In genomic region chrX:28800671-28801070, GRCh38 we compare ENCODE assay signal across 3 cellular contexts.
A peak's percentile ranks its signal among the peaks of the same experiment; 100 is the strongest.
DNase-seq lines count a peak whose midpoint lies in the region; ATAC-seq, FAIRE-seq and TF ChIP-seq lines count a peak whose summit lies in the region.
"Not testable (repeated sequence)": the region's sequence is repeated elsewhere in the genome, so short reads cannot be mapped to it uniquely, and the experiment has no call there.

No MANE protein-coding gene starts in this region.

- FAIRE-seq in A549 (lab: Jason Lieb, UNC), result not testable (repeated sequence)
- peak; percentile 49 for FAIRE-seq in kidney (lab: Jason Lieb, UNC)

- intact Hi-C loops in kidney (cut with DNase I), result not testable (repeated sequence)

- not testable (repeated sequence) for TF ChIP-seq RAD21 in A549 (conservative IDR thresholded peaks at IDR 0.05 in 1 of 2, IDR thresholded peaks at IDR 0.05 in 1 of 2)

- H3K9me3 ChIP-seq in A549; HEK293 (ENCODE audit: control insufficient read depth, insufficient read depth, low read depth, low read length); kidney (ENCODE audit: control insufficient read depth in 1 of 2, low read length in 2 of 2): not testable (repeated sequence)

- not testable (repeated sequence) for H3K4me3 ChIP-seq in A549; HEK293 (ENCODE audit: low read depth, low read length); kidney (ENCODE audit: low read length in 2 of 2)

- CTCF ChIA-PET in A549 (lab: Yijun Ruan, JAX), result not testable (repeated sequence)
- CTCF ChIA-PET in HEK293 (lab: Yijun Ruan, JAX), result interaction anchor here (0.6 kb wide), 1 partner anchor 1111 kb away, joined by 3 read pairs; no protein-coding TSS in a partner anchor

- ATAC-seq in A549, result not testable (repeated sequence)

- 70% methylated on average over 5 of the region's 5 CpGs for WGBS in A549 (ENCODE audit: missing lambda C conversion rate)

- not testable (repeated sequence) for DNase-seq in A549 (ENCODE audit: low read depth in 1 of 2, low spot score in 1 of 2); kidney

- not testable (repeated sequence) for TF ChIP-seq CTCF in A549 (IDR thresholded peaks at IDR 0.05); HEK293 (tag by site-specific recombination; IDR thresholded peaks at IDR 0.05); kidney (IDR thresholded peaks at IDR 0.05; ENCODE audit: borderline replicate concordance, extremely low read depth, insufficient read depth)

- H3K4me1 ChIP-seq in A549; HEK293 (ENCODE audit: control insufficient read depth, insufficient read depth, low read length); kidney (ENCODE audit: control insufficient read depth in 1 of 2, insufficient read depth in 1 of 2, low read depth in 1 of 2, low read length in 2 of 2): not testable (repeated sequence)

- not testable (repeated sequence) for H3K9ac ChIP-seq in kidney (ENCODE audit: low read length in 2 of 2)

- POLR2A ChIA-PET in A549 (lab: Yijun Ruan, JAX); HEK293 (lab: Yijun Ruan, JAX): not testable (repeated sequence)

- not testable (repeated sequence) for H3K27ac ChIP-seq in A549; HEK293 (ENCODE audit: extremely low read depth, low read depth, low read length); kidney (ENCODE audit: low read depth in 2 of 2, low read length in 2 of 2)

- not testable (repeated sequence) for TF ChIP-seq EP300 in A549 (IDR thresholded peaks at IDR 0.05)

- H3K4me2 ChIP-seq in A549, result not testable (repeated sequence)

- not testable (repeated sequence) for TF ChIP-seq POLR2A in A549 (IDR thresholded peaks at IDR 0.05; ENCODE audit: low read length)

- not testable (repeated sequence) for H3K36me3 ChIP-seq in HEK293 (ENCODE audit: control insufficient read depth in 2 of 2, insufficient read depth in 1 of 2, low read length in 2 of 2); kidney (ENCODE audit: control insufficient read depth in 1 of 2, insufficient read depth in 2 of 2, low read length in 2 of 2)

TF ChIP-seq in A549, 52 proteins besides CTCF, POLR2A, EP300 and RAD21:
- peak; percentile 55 for TF ChIP-seq ZC3H11A (IDR thresholded peaks at IDR 0.05)

TF ChIP-seq in HEK293, 187 proteins besides CTCF, POLR2A, EP300 and RAD21:
- peak; percentile 45 for TF ChIP-seq ZNF510 (tag by site-specific recombination; IDR thresholded peaks at IDR 0.05; ENCODE audit: insufficient replicate concordance)
- peak; percentile 43 for TF ChIP-seq ZBTB8A (tag by site-specific recombination; IDR thresholded peaks at IDR 0.05)
- TF ChIP-seq ZNF140 (tag by site-specific recombination; IDR thresholded peaks at IDR 0.05), result peak; percentile 28; the same call in 1 of the 2 replicates
- TF ChIP-seq ZNF555 (tag by site-specific recombination; conservative IDR thresholded peaks at IDR 0.05), result peak; percentile 56
- TF ChIP-seq, protein P1, sequence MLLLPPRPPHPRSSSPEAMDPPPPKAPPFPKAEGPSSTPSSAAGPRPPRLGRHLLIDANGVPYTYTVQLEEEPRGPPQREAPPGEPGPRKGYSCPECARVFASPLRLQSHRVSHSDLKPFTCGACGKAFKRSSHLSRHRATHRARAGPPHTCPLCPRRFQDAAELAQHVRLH (tag by site-specific recombination; IDR thresholded peaks at IDR 0.05), result 0 out of 2 replicates have a peak, but pooled peaks have one; percentile 23
- TF ChIP-seq, protein P2, sequence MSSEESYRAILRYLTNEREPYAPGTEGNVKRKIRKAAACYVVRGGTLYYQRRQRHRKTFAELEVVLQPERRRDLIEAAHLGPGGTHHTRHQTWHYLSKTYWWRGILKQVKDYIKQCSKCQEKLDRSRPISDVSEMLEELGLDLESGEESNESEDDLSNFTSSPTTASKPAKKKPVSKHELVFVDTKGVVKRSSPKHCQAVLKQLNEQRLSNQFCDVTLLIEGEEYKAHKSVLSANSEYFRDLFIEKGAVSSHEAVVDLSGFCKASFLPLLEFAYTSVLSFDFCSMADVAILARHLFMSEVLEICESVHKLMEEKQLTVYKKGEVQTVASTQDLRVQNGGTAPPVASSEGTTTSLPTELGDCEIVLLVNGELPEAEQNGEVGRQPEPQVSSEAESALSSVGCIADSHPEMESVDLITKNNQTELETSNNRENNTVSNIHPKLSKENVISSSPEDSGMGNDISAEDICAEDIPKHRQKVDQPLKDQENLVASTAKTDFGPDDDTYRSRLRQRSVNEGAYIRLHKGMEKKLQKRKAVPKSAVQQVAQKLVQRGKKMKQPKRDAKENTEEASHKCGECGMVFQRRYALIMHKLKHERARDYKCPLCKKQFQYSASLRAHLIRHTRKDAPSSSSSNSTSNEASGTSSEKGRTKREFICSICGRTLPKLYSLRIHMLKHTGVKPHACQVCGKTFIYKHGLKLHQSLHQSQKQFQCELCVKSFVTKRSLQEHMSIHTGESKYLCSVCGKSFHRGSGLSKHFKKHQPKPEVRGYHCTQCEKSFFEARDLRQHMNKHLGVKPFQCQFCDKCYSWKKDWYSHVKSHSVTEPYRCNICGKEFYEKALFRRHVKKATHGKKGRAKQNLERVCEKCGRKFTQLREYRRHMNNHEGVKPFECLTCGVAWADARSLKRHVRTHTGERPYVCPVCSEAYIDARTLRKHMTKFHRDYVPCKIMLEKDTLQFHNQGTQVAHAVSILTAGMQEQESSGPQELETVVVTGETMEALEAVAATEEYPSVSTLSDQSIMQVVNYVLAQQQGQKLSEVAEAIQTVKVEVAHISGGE (tag by site-specific recombination; conservative IDR thresholded peaks at IDR 0.05; ENCODE audit: low read depth), result peak; percentile 60
- 0 out of 2 replicates have a peak, but pooled peaks have one; percentile 31 for TF ChIP-seq ZNF202 (tag by site-specific recombination; IDR thresholded peaks at IDR 0.05; ENCODE audit: borderline replicate concordance)
- TF ChIP-seq, protein P3, sequence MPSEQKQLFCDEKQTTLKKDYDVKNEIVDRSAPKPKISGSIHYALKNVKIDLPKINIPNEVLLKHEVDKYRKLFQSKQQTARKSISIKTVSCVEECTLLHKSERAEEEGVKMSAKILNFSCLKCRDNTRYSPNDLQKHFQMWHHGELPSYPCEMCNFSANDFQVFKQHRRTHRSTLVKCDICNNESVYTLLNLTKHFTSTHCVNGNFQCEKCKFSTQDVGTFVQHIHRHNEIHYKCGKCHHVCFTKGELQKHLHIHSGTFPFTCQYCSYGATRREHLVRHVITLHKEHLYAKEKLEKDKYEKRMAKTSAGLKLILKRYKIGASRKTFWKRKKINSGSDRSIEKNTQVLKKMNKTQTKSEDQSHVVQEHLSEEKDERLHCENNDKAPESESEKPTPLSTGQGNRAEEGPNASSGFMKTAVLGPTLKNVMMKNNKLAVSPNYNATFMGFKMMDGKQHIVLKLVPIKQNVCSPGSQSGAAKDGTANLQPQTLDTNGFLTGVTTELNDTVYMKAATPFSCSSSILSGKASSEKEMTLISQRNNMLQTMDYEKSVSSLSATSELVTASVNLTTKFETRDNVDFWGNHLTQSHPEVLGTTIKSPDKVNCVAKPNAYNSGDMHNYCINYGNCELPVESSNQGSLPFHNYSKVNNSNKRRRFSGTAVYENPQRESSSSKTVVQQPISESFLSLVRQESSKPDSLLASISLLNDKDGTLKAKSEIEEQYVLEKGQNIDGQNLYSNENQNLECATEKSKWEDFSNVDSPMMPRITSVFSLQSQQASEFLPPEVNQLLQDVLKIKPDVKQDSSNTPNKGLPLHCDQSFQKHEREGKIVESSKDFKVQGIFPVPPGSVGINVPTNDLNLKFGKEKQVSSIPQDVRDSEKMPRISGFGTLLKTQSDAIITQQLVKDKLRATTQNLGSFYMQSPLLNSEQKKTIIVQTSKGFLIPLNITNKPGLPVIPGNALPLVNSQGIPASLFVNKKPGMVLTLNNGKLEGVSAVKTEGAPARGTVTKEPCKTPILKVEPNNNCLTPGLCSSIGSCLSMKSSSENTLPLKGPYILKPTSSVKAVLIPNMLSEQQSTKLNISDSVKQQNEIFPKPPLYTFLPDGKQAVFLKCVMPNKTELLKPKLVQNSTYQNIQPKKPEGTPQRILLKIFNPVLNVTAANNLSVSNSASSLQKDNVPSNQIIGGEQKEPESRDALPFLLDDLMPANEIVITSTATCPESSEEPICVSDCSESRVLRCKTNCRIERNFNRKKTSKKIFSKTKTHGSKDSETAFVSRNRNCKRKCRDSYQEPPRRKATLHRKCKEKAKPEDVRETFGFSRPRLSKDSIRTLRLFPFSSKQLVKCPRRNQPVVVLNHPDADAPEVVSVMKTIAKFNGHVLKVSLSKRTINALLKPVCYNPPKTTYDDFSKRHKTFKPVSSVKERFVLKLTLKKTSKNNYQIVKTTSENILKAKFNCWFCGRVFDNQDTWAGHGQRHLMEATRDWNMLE (tag by site-specific recombination; conservative IDR thresholded peaks at IDR 0.05; ENCODE audit: low read depth), result peak; percentile 67
- TF ChIP-seq ZNF426 (tag by site-specific recombination; IDR thresholded peaks at IDR 0.05), result peak; percentile 70
- TF ChIP-seq AEBP2 (tag by site-specific recombination; IDR thresholded peaks at IDR 0.05; ENCODE audit: borderline replicate concordance), result peak; percentile 18; the same call in 1 of the 2 replicates
- TF ChIP-seq ZNF394 (tag by site-specific recombination; IDR thresholded peaks at IDR 0.05; ENCODE audit: borderline replicate concordance), result peak; percentile 61; the same call in 1 of the 2 replicates
